In the genomic region with DNA sequence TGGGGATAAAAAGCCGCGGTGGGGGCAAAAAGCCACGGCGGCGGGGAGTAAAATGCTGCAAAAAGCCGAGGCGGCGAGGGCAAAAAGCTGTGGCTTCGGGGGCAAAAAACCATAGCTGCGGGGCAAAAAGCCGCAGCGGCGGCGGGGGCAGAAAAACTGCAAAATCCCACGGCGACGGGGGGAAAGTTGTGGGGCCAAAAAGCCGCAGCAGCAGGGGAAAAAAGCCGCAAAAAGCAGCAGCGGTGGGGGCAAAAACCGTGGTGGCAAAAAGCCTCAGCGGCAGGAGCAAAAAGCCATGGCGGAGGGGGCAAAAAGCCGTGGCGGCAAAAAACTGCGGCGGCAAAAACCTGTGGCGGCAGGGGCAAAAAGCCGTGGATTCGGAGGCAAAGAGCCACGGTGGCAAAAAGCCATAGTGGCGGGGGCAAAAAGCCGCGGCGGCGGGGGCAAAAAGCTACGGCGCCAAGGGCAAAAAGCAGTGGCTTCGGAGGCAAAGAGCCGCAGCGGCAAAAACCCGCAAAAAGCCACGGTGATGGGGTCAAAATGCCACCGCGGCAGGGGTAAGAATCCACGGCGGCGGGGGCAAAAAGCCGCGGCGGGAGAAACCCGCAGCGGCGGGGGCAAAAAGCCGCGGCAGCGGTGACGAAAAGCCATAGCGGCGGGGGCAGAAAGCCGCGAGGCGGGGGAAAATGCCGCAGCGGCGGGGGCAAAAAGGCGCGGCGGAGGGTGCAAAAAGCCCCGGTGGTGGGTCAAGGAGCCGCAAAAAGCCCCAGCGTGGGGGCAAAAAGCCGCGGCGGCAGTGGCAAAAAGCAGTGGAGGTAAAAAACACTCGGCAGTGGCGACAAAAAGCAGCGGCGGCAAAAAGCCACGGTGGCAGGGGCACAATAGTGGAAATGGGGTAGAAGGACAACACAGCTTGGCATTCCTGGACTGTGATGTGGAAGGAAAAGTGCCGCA, we compare ENCODE assay signal across 18 cellular contexts.
A peak's percentile ranks its signal among the peaks of the same experiment; 100 is the strongest.
DNase-seq lines count a peak whose midpoint lies in the region; TF ChIP-seq lines count a peak whose summit lies in the region.
"Had no signal": no experiment of that assay in that cellular context is flagged by ENCODE, and none has a peak within 500 bp of the region (broad histone marks: within the 10 kb centered on the region; RNA-seq: fewer than 3 reads in every experiment).

No MANE protein-coding gene starts in this region.

- TF ChIP-seq CTCF in osteocyte (IDR thresholded peaks at IDR 0.05) (no peak), brain microvascular endothelial cell (IDR thresholded peaks at IDR 0.05; ENCODE audit: low read depth, low read length, missing control alignments) (no peak)

- H3K36me3 ChIP-seq in H7 (replicated peaks; ENCODE audit: control insufficient read depth, insufficient read depth, low read length) (no peaks in the 10 kb centered on the region), brain microvascular endothelial cell (replicated peaks) (no peaks in the 10 kb centered on the region)

- H3K4me1 Mint-ChIP-seq in T-helper 1 cell treated with Interleukin-12 subunit alpha and Interleukin-12 subunit beta and Interleukin-4 antibody, amounts not matched to agents 30 μg/mL and 1 μg/mL, for 36 hours (ENCODE audit: low read depth), result no peaks in the 10 kb centered on the region
- no peaks in the 10 kb centered on the region for H3K4me1 Mint-ChIP-seq in osteocyte (ENCODE audit: unreplicated experiment)
- H3K4me1 Mint-ChIP-seq in activated CD4-positive, alpha-beta memory T cell treated with anti-CD3 and anti-CD28 coated beads, Interleukin-2, amount 10 ng/mL, durations not matched to agents 7 days and 5 days, result no peaks in the 10 kb centered on the region
- H3K4me1 Mint-ChIP-seq: GM23338 had no signal

- peaks cover 29% of the 10 kb centered on the region for H3K9me3 Mint-ChIP-seq in T-helper 1 cell treated with Interleukin-12 subunit alpha and Interleukin-12 subunit beta and Interleukin-4 antibody, amounts not matched to agents 30 μg/mL and 1 μg/mL, for 36 hours
- H3K9me3 Mint-ChIP-seq in osteocyte (ENCODE audit: unreplicated experiment), result peaks cover 36% of the 10 kb centered on the region
- peaks cover 11% of the 10 kb centered on the region for H3K9me3 Mint-ChIP-seq in activated CD4-positive, alpha-beta memory T cell treated with anti-CD3 and anti-CD28 coated beads, Interleukin-2, amount 10 ng/mL, durations not matched to agents 7 days and 5 days

- H3K27ac Mint-ChIP-seq in T-helper 1 cell treated with Interleukin-12 subunit alpha and Interleukin-12 subunit beta and Interleukin-4 antibody, amounts not matched to agents 30 μg/mL and 1 μg/mL, for 36 hours, result peak overlapping the region; percentile 45
- no peak overlapping the region for H3K27ac Mint-ChIP-seq in osteocyte (ENCODE audit: unreplicated experiment)
- no peak overlapping the region for H3K27ac Mint-ChIP-seq in activated CD4-positive, alpha-beta memory T cell treated with anti-CD3 and anti-CD28 coated beads, Interleukin-2, amount 10 ng/mL, durations not matched to agents 7 days and 5 days
- H3K27ac Mint-ChIP-seq: GM23338 had no signal

- H3K27me3 ChIP-seq in H7 (ENCODE audit: control insufficient read depth, insufficient read depth, low read length) (no peaks in the 10 kb centered on the region), brain microvascular endothelial cell (replicated peaks) (no peaks in the 10 kb centered on the region)

- no peak overlapping the region for H3K27ac ChIP-seq in brain microvascular endothelial cell
- H3K27ac ChIP-seq: 22Rv1, C4-2B, PC-9 had no signal

- in situ Hi-C loops in brain microvascular endothelial cell (cut with HindIII; ENCODE audit: low pct_ligation_motif_present, low sequenced_read_pairs), result no loop called here

- POLR2A ChIA-PET in activated CD4-positive, alpha-beta memory T cell treated with anti-CD3 and anti-CD28 coated beads, Interleukin-2, amount 10 ng/mL, durations not matched to agents 7 days and 5 days (lab: Charles Lee), result no interaction called here

- peaks cover 7% of the 10 kb centered on the region for H3K27me3 Mint-ChIP-seq in T-helper 1 cell treated with Interleukin-12 subunit alpha and Interleukin-12 subunit beta and Interleukin-4 antibody, amounts not matched to agents 30 μg/mL and 1 μg/mL, for 36 hours (ENCODE audit: low read depth)
- H3K27me3 Mint-ChIP-seq in osteocyte (ENCODE audit: unreplicated experiment), result no peaks in the 10 kb centered on the region
- H3K27me3 Mint-ChIP-seq in activated CD4-positive, alpha-beta memory T cell treated with anti-CD3 and anti-CD28 coated beads, Interleukin-2, amount 10 ng/mL, durations not matched to agents 7 days and 5 days, result peaks cover 3% of the 10 kb centered on the region

- no peak overlapping the region for H3K4me3 Mint-ChIP-seq in T-helper 1 cell treated with Interleukin-12 subunit alpha and Interleukin-12 subunit beta and Interleukin-4 antibody, amounts not matched to agents 30 μg/mL and 1 μg/mL, for 36 hours
- H3K4me3 Mint-ChIP-seq in osteocyte (ENCODE audit: unreplicated experiment), result no peak overlapping the region
- H3K4me3 Mint-ChIP-seq in activated CD4-positive, alpha-beta memory T cell treated with anti-CD3 and anti-CD28 coated beads, Interleukin-2, amount 10 ng/mL, durations not matched to agents 7 days and 5 days, result no peak overlapping the region
- H3K4me3 Mint-ChIP-seq: GM23338 had no signal

- peaks cover 2% of the 10 kb centered on the region for H3K36me3 Mint-ChIP-seq in T-helper 1 cell treated with Interleukin-12 subunit alpha and Interleukin-12 subunit beta and Interleukin-4 antibody, amounts not matched to agents 30 μg/mL and 1 μg/mL, for 36 hours (ENCODE audit: low read depth)
- H3K36me3 Mint-ChIP-seq in osteocyte (ENCODE audit: unreplicated experiment), result no peaks in the 10 kb centered on the region
- peaks cover 3% of the 10 kb centered on the region for H3K36me3 Mint-ChIP-seq in activated CD4-positive, alpha-beta memory T cell treated with anti-CD3 and anti-CD28 coated beads, Interleukin-2, amount 10 ng/mL, durations not matched to agents 7 days and 5 days (ENCODE audit: low read depth)

- CTCF ChIA-PET in activated CD4-positive, alpha-beta memory T cell treated with anti-CD3 and anti-CD28 coated beads, Interleukin-2, amount 10 ng/mL, durations not matched to agents 7 days and 5 days (lab: Charles Lee), result no interaction called here

- no peak for DNase-seq in T-helper 1 cell
- DNase-seq in AG08396 (ENCODE audit: low spot score), result peak; percentile 0
- DNase-seq in H7, result peak; percentile 2
- peak; percentile 81 for DNase-seq in osteocyte (ENCODE audit: extremely low spot score, unreplicated experiment)
- no peak for DNase-seq in activated CD4-positive, alpha-beta memory T cell treated with anti-CD3 and anti-CD28 coated beads, Interleukin-2, amount 10 ng/mL, durations not matched to agents 7 days and 5 days
- DNase-seq in brain microvascular endothelial cell, result no peak
- no peak for DNase-seq in midbrain (lab: John Stamatoyannopoulos, UW)
- DNase-seq: KG1; NCI-H1092; NCI-H2227 treated with DMSO at 0.1 percent for 48 hours; NCI-H526 treated with DMSO at 0.1 percent for 48 hours; NK-92 treated with Interleukin-12 subunit alpha and Interleukin-12 subunit beta, amount 100 ng/mL, for 24 hours; PC-9; SK-N-SH had no signal

- H3K4me3 ChIP-seq in H7 (ENCODE audit: insufficient read depth, low read depth, low read length) (no peak overlapping the region), brain microvascular endothelial cell (ENCODE audit: low read depth, low read length) (no peak overlapping the region)
- H3K4me3 ChIP-seq: GM23338, PC-9 had no signal

Comparison
In these comparisons a context has a peak if more than half of its experiments do, and no peak if none do; other contexts are left out.
1. DNase-seq: peak in AG08396 (single experiment), H7 (single experiment) and osteocyte (single experiment); none in T-helper 1 cell (0 of 5), activated CD4-positive, alpha-beta memory T cell treated with anti-CD3 and anti-CD28 coated beads, Interleukin-2, amount 10 ng/mL, durations not matched to agents 7 days and 5 days (single experiment), brain microvascular endothelial cell (single experiment) and midbrain (single experiment).